In genomic region chr9:37030591-37030939, GRCh38 we compare ENCODE assay signal across 16 cellular contexts. TPM values are rescaled to one million over a fixed set of nuclear protein-coding genes. Genes with fewer than 3 reads are reported as not detected.
DNase-seq lines count a peak whose midpoint lies in the region; ATAC-seq and TF ChIP-seq lines count a peak whose summit lies in the region.
"Had no signal": no experiment of that assay in that cellular context is flagged by ENCODE, and none has a peak within 500 bp of the region (broad histone marks: within the 10 kb centered on the region; RNA-seq: fewer than 3 reads in every experiment).

No MANE protein-coding gene starts in this region.

- TF ChIP-seq CTCF in SU-DHL-6 (IDR thresholded peaks at IDR 0.05; ENCODE audit: insufficient read depth, low read length, poor library complexity, severe bottlenecking) (no peak), neural crest cell (conservative IDR thresholded peaks at IDR 0.05) (no peak)

- H3K4me3 ChIP-seq in SU-DHL-6 (ENCODE audit: insufficient read depth, low read length, poor library complexity, severe bottlenecking) = peak overlapping the region; percentile 69
- H3K4me3 ChIP-seq: transverse colon had no signal

- DNase-seq in T-helper 1 cell (no peak), neural crest cell (ENCODE audit: low read depth, low spot score) (no peak), midbrain (lab: John Stamatoyannopoulos, UW) (no peak), caudate nucleus (lab: John Stamatoyannopoulos, UW) (no peak)
- DNase-seq: activated effector memory CD4-positive, alpha-beta T cell treated with Interleukin-2 at 50 U/mL for 16 hours; cortex of kidney; transverse colon had no signal

- peak overlapping the region; percentile 80 for H3K9ac ChIP-seq in SU-DHL-6 (ENCODE audit: low read length)

- peak overlapping the region; percentile 92 for H3K27ac ChIP-seq in SU-DHL-6 (ENCODE audit: low read depth, low read length)
- H3K27ac ChIP-seq in caudate nucleus (ENCODE audit: low read depth, low read length) = no peak overlapping the region
- H3K27ac ChIP-seq: 22Rv1, transverse colon had no signal

- peak overlapping the region; percentile 84 for H3K4me2 ChIP-seq in SU-DHL-6 (ENCODE audit: low read depth, low read length, poor library complexity, severe bottlenecking)

- peak overlapping the region; percentile 14 for H3K4me3 Mint-ChIP-seq in T-helper 1 cell treated with Interleukin-12 subunit alpha and Interleukin-12 subunit beta and Interleukin-4 antibody, amounts not matched to agents 30 μg/mL and 1 μg/mL, for 36 hours
- peak overlapping the region; percentile 19 for H3K4me3 Mint-ChIP-seq in neural crest cell

- H4K20me1 ChIP-seq in SU-DHL-6 (ENCODE audit: low read depth, low read length) = no peaks in the 10 kb centered on the region

- H3F3A ChIP-seq in SU-DHL-6 (ENCODE audit: insufficient read depth) = peaks cover 58% of the 10 kb centered on the region

- H3K27me3 ChIP-seq in SU-DHL-6 (ENCODE audit: low read length) = no peaks in the 10 kb centered on the region

- no peaks in the 10 kb centered on the region for H3K9me2 ChIP-seq in SU-DHL-6 (replicated peaks; ENCODE audit: insufficient read depth, low read length)

- peaks cover 24% of the 10 kb centered on the region for H3K4me1 Mint-ChIP-seq in T-helper 1 cell treated with Interleukin-12 subunit alpha and Interleukin-12 subunit beta and Interleukin-4 antibody, amounts not matched to agents 30 μg/mL and 1 μg/mL, for 36 hours (ENCODE audit: low read depth)
- H3K4me1 Mint-ChIP-seq in neural crest cell = peaks cover 51% of the 10 kb centered on the region

- H3K9me3 ChIP-seq in SU-DHL-6 (ENCODE audit: insufficient read depth, low read length) = no peaks in the 10 kb centered on the region
- H3K9me3 ChIP-seq: transverse colon had no signal

- H3K36me3 ChIP-seq in SU-DHL-6 (ENCODE audit: low read length) = no peaks in the 10 kb centered on the region; the same call in 1 of the 2 replicates
- H3K36me3 ChIP-seq: transverse colon had no signal

- H2AFZ ChIP-seq in SU-DHL-6 (ENCODE audit: low read depth, low read length, severe bottlenecking) = no peak overlapping the region

- H3K27ac Mint-ChIP-seq in T-helper 1 cell treated with Interleukin-12 subunit alpha and Interleukin-12 subunit beta and Interleukin-4 antibody, amounts not matched to agents 30 μg/mL and 1 μg/mL, for 36 hours = no peak overlapping the region
- H3K27ac Mint-ChIP-seq in neural crest cell (ENCODE audit: unreplicated experiment) = no peak overlapping the region

- peaks cover 82% of the 10 kb centered on the region for H3K79me2 ChIP-seq in SU-DHL-6 (ENCODE audit: insufficient read depth, low read length)

- ATAC-seq in GM21723 (IDR thresholded peaks at IDR 0.05; ENCODE audit: unreplicated experiment) (peak; percentile 13), GM18519 (IDR thresholded peaks at IDR 0.05; ENCODE audit: low FRiP score, unreplicated experiment) (no peak)

- peaks cover 3% of the 10 kb centered on the region for H3K36me3 Mint-ChIP-seq in T-helper 1 cell treated with Interleukin-12 subunit alpha and Interleukin-12 subunit beta and Interleukin-4 antibody, amounts not matched to agents 30 μg/mL and 1 μg/mL, for 36 hours (ENCODE audit: low read depth)
- peaks cover 2% of the 10 kb centered on the region for H3K36me3 Mint-ChIP-seq in neural crest cell (ENCODE audit: low read depth)

- H3K9me3 Mint-ChIP-seq in T-helper 1 cell treated with Interleukin-12 subunit alpha and Interleukin-12 subunit beta and Interleukin-4 antibody, amounts not matched to agents 30 μg/mL and 1 μg/mL, for 36 hours = no peaks in the 10 kb centered on the region
- H3K9me3 Mint-ChIP-seq in neural crest cell = no peaks in the 10 kb centered on the region

- H3K27me3 Mint-ChIP-seq in T-helper 1 cell treated with Interleukin-12 subunit alpha and Interleukin-12 subunit beta and Interleukin-4 antibody, amounts not matched to agents 30 μg/mL and 1 μg/mL, for 36 hours (ENCODE audit: low read depth) = peaks cover 93% of the 10 kb centered on the region
- H3K27me3 Mint-ChIP-seq in neural crest cell (ENCODE audit: low read depth) = peaks cover 98% of the 10 kb centered on the region

RNA-seq across cellular contexts. Expression of gene PAX5, which starts 3.5 kb away (rescaled TPM):
- total RNA-seq in neural crest cell = 18.1 and 19.5 TPM in 2 replicates
- total RNA-seq: frontal cortex, HT1080, lung microvascular endothelial cell, RPMI7951 had no signal
